In genomic region chr13:61770697-61771096, GRCh38 we compare ENCODE assay signal across 19 cellular contexts.
"Had no signal": no experiment of that assay in that cellular context is flagged by ENCODE, and none has a peak within 500 bp of the region (broad histone marks: within the 10 kb centered on the region; RNA-seq: fewer than 3 reads in every experiment).

No MANE protein-coding gene starts in this region.

- H3K36me3 ChIP-seq: heart right ventricle, left ventricle myocardium inferior, spleen, thoracic aorta had no signal

- H3K27me3 Mint-ChIP-seq: activated CD4-positive, alpha-beta memory T cell treated with anti-CD3 and anti-CD28 coated beads, Interleukin-2, amount 10 ng/mL, durations not matched to agents 7 days and 5 days; naive thymus-derived CD4-positive, alpha-beta T cell; type B pancreatic cell had no signal

- H3K27ac Mint-ChIP-seq: activated CD4-positive, alpha-beta memory T cell treated with anti-CD3 and anti-CD28 coated beads, Interleukin-2, amount 10 ng/mL, durations not matched to agents 7 days and 5 days; activated naive CD4-positive, alpha-beta T cell treated with anti-CD3 and anti-CD28 coated beads for 36 hours; activated T-cell treated with anti-CD3 and anti-CD28 coated beads, Interleukin-2, amount 50 U/mL, for 72 hours; immature natural killer cell; naive thymus-derived CD4-positive, alpha-beta T cell; type B pancreatic cell had no signal

- H3K27me3 ChIP-seq: heart right ventricle, spleen had no signal

- H3K9me3 Mint-ChIP-seq: activated CD4-positive, alpha-beta memory T cell treated with anti-CD3 and anti-CD28 coated beads, Interleukin-2, amount 10 ng/mL, durations not matched to agents 7 days and 5 days; neural crest cell; type B pancreatic cell had no signal

- H3K27ac ChIP-seq: heart right ventricle, left ventricle myocardium inferior, spleen, thoracic aorta had no signal

- DNase-seq: activated CD4-positive, alpha-beta memory T cell treated with anti-CD3 and anti-CD28 coated beads, Interleukin-2, amount 10 ng/mL, durations not matched to agents 7 days and 5 days; activated CD4-positive, alpha-beta T cell treated with anti-CD3 and anti-CD28 coated beads for 48 hours; activated effector memory CD4-positive, alpha-beta T cell treated with Interleukin-2 at 50 U/mL for 16 hours; activated naive CD4-positive, alpha-beta T cell treated with anti-CD3 and anti-CD28 coated beads for 36 hours; activated T-cell treated with anti-CD3 and anti-CD28 coated beads, Interleukin-2, amount 50 U/mL, for 72 hours; amygdala; erythroblast; foreskin fibroblast; heart right ventricle; immature natural killer cell; left ventricle myocardium inferior; naive thymus-derived CD4-positive, alpha-beta T cell; spleen; stimulated activated CD4-positive, alpha-beta T cell treated with anti-CD3 and anti-CD28 coated beads, Interleukin-4, amount 100 ng/mL, for 1 hour; stimulated activated naive CD4-positive, alpha-beta T cell treated with Interleukin-2 at 50 U/mL for 16 hours; T-helper 1 cell had no signal

- H3K4me3 ChIP-seq: heart right ventricle, left ventricle myocardium inferior, spleen, thoracic aorta had no signal

- H3K36me3 Mint-ChIP-seq: immature natural killer cell; naive thymus-derived CD4-positive, alpha-beta T cell; type B pancreatic cell had no signal

- H3K4me1 ChIP-seq: heart right ventricle, left ventricle myocardium inferior, spleen had no signal

- H3K4me3 Mint-ChIP-seq: activated CD4-positive, alpha-beta memory T cell treated with anti-CD3 and anti-CD28 coated beads, Interleukin-2, amount 10 ng/mL, durations not matched to agents 7 days and 5 days; activated naive CD4-positive, alpha-beta T cell treated with anti-CD3 and anti-CD28 coated beads for 36 hours; activated T-cell treated with anti-CD3 and anti-CD28 coated beads, Interleukin-2, amount 50 U/mL, for 72 hours; immature natural killer cell; naive thymus-derived CD4-positive, alpha-beta T cell; neural crest cell; type B pancreatic cell had no signal

- ATAC-seq: activated T-cell treated with anti-CD3 and anti-CD28 coated beads, Interleukin-2, amount 50 U/mL, for 72 hours; heart right ventricle; naive thymus-derived CD4-positive, alpha-beta T cell had no signal

- H3K4me1 Mint-ChIP-seq: activated CD4-positive, alpha-beta memory T cell treated with anti-CD3 and anti-CD28 coated beads, Interleukin-2, amount 10 ng/mL, durations not matched to agents 7 days and 5 days; immature natural killer cell; naive thymus-derived CD4-positive, alpha-beta T cell; neural crest cell had no signal

- H3K9me3 ChIP-seq: thoracic aorta had no signal
